In genomic region chr4:826508-827208, GRCh38 we compare ENCODE assay signal across 9 cellular contexts. TPM values are rescaled to one million over a fixed set of nuclear protein-coding genes. Genes with fewer than 3 reads are reported as not detected.
DNase-seq lines count a peak whose midpoint lies in the region; ATAC-seq and TF ChIP-seq lines count a peak whose summit lies in the region.
"Had no signal": no experiment of that assay in that cellular context is flagged by ENCODE, and none has a peak within 500 bp of the region (broad histone marks: within the 10 kb centered on the region; RNA-seq: fewer than 3 reads in every experiment).

No MANE protein-coding gene starts in this region.

- no peak overlapping the region for H2BK20ac ChIP-seq in IMR-90 (ENCODE audit: low read depth, low read length)

- in situ Hi-C loops in IMR-90 (cut with MboI; ENCODE audit: low sequenced_read_pairs): no loop called here

- no peak overlapping the region for H2BK120ac ChIP-seq in IMR-90 (ENCODE audit: low read depth, low read length)

- POLR2A ChIA-PET in IMR-90 (lab: Charles Lee; ENCODE audit: unreplicated experiment): no interaction called here

- no peak overlapping the region for H3K4ac ChIP-seq in IMR-90 (ENCODE audit: low read depth, low read length)

- no peak for TF ChIP-seq RAD21 in IMR-90 (IDR thresholded peaks at IDR 0.05; ENCODE audit: low read length)

- no peak overlapping the region for H2AK9ac ChIP-seq in IMR-90 (replicated peaks; ENCODE audit: low read depth, low read length, poor library complexity)

- no peak overlapping the region for H4K8ac ChIP-seq in IMR-90 (ENCODE audit: low read depth in 2 of 2, low read length in 2 of 2)

- DNase-seq in D341Med (ENCODE audit: low spot score): peak; percentile 89
- DNase-seq in IMR-90: no peak
- no peak for DNase-seq in right atrium auricular region (ENCODE audit: low spot score)
- no peak for DNase-seq in GM20000 (ENCODE audit: low spot score)
- no peak for DNase-seq in A172 (ENCODE audit: low spot score)
- DNase-seq in activated T-cell treated with anti-CD3 and anti-CD28 coated beads for 4 hours: no peak

- no peak for TF ChIP-seq POLR2A in IMR-90 (IDR thresholded peaks at IDR 0.05; ENCODE audit: low read depth, low read length)

- H3K4me2 ChIP-seq in IMR-90 (ENCODE audit: low read depth, low read length): peak overlapping the region; percentile 22; the same call in 1 of the 2 replicates
- peak overlapping the region; percentile 65 for H3K4me2 ChIP-seq in parathyroid adenoma (ENCODE audit: low read length)

- H3K27ac ChIP-seq in IMR-90 (ENCODE audit: insufficient read depth, low read length) (no peak overlapping the region), right atrium auricular region (no peak overlapping the region), parathyroid adenoma (no peak overlapping the region)

- no peaks in the 10 kb centered on the region for H3K79me2 ChIP-seq in parathyroid adenoma

- no peak overlapping the region for H2AK5ac ChIP-seq in IMR-90 (ENCODE audit: low read depth, low read length)

- H3K23ac ChIP-seq in IMR-90 (ENCODE audit: low read depth, low read length): no peak overlapping the region

- H2AFZ ChIP-seq in IMR-90 (replicated peaks; ENCODE audit: low read length, poor library complexity) (no peak overlapping the region), parathyroid adenoma (peak overlapping the region; percentile 56)

- no peak overlapping the region for H4K91ac ChIP-seq in IMR-90 (ENCODE audit: insufficient read depth, low read depth, low read length)

- H4K5ac ChIP-seq in IMR-90 (ENCODE audit: low read depth, low read length): no peak overlapping the region

- no peaks in the 10 kb centered on the region for H3K79me1 ChIP-seq in IMR-90 (ENCODE audit: low read depth in 1 of 2, low read length in 2 of 2)

- ATAC-seq in IMR-90 (ENCODE audit: low read depth): no peak

- H4K20me1 ChIP-seq in IMR-90 (ENCODE audit: insufficient read depth, low read length): peaks cover 3% of the 10 kb centered on the region; the same call in 1 of the 2 replicates

- H3K14ac ChIP-seq in IMR-90 (replicated peaks; ENCODE audit: low read depth, low read length): no peak overlapping the region

- no peaks in the 10 kb centered on the region for H3K9me1 ChIP-seq in IMR-90 (ENCODE audit: insufficient read depth, low read length)

- H2BK15ac ChIP-seq in IMR-90 (ENCODE audit: low read depth, low read length): no peak overlapping the region

- no peaks in the 10 kb centered on the region for H3K36me3 ChIP-seq in IMR-90 (ENCODE audit: control insufficient read depth, insufficient read depth, low read length)
- no peaks in the 10 kb centered on the region for H3K36me3 ChIP-seq in right atrium auricular region
- no peaks in the 10 kb centered on the region for H3K36me3 ChIP-seq in parathyroid adenoma (ENCODE audit: control insufficient read depth, insufficient read depth, low read length)

- H3K4me3 ChIP-seq in IMR-90 (ENCODE audit: insufficient read depth, low read depth, low read length): no peak overlapping the region
- H3K4me3 ChIP-seq in right atrium auricular region: peak overlapping the region; percentile 7 to 45
- H3K4me3 ChIP-seq in parathyroid adenoma (ENCODE audit: low read depth, low read length): peak overlapping the region; percentile 22
- H3K4me3 ChIP-seq: lung had no signal

- no peak overlapping the region for H2BK5ac ChIP-seq in IMR-90 (ENCODE audit: low read depth, low read length, poor library complexity, severe bottlenecking)

- H3K9ac ChIP-seq in IMR-90 (ENCODE audit: low read depth, low read length) (no peak overlapping the region), parathyroid adenoma (no peak overlapping the region)

- dilution Hi-C loops in IMR-90 (cut with HindIII; ENCODE audit: low sequenced_read_pairs, unreplicated experiment): no loop called here

- H3K9me3 ChIP-seq in IMR-90 (ENCODE audit: control insufficient read depth, insufficient read depth, low read length) (peaks cover 4% of the 10 kb centered on the region; the same call in 1 of the 2 replicates), right atrium auricular region (no peaks in the 10 kb centered on the region), parathyroid adenoma (ENCODE audit: control insufficient read depth, low read length) (no peaks in the 10 kb centered on the region)

- intact Hi-C loops in IMR-90 (cut with micrococcal nuclease): no loop called here

- no TSS peak for BruUV-seq in IMR-90 (replicated peaks; lab: Mats Ljungman, UMichigan)

- no peak overlapping the region for H3K18ac ChIP-seq in IMR-90 (ENCODE audit: low read depth, low read length)

- no peaks in the 10 kb centered on the region; the same call in 1 of the 2 replicates for H3K4me1 ChIP-seq in IMR-90 (ENCODE audit: control insufficient read depth, insufficient read depth, low read length)
- H3K4me1 ChIP-seq in right atrium auricular region: peaks cover 0 to 22% of the 10 kb centered on the region in 2 donors
- no peaks in the 10 kb centered on the region for H3K4me1 ChIP-seq in parathyroid adenoma

- TF ChIP-seq CTCF in IMR-90 (conservative IDR thresholded peaks at IDR 0.05; ENCODE audit: low read depth, low read length) (no peak), right atrium auricular region (IDR thresholded peaks at IDR 0.05) (no peak), parathyroid adenoma (IDR thresholded peaks at IDR 0.05) (no peak), GM20000 (IDR thresholded peaks at IDR 0.05; ENCODE audit: extremely low read depth, missing control alignments) (no peak)

- H3K27me3 ChIP-seq in IMR-90 (ENCODE audit: control insufficient read depth, insufficient read depth, low read length): peaks cover 76% of the 10 kb centered on the region
- peaks cover 12 to 20% of the 10 kb centered on the region in 2 donors for H3K27me3 ChIP-seq in right atrium auricular region
- H3K27me3 ChIP-seq in parathyroid adenoma (ENCODE audit: control insufficient read depth, insufficient read depth, low read length): no peaks in the 10 kb centered on the region

- H3K56ac ChIP-seq in IMR-90 (ENCODE audit: extremely low read depth, insufficient read depth, low read length): no peak overlapping the region

- WGBS in IMR-90 (ENCODE audit: extremely low coverage in 2 of 2, insufficient read length in 1 of 2), 2 experiments: 2% methylated on average over 20 of the region's 75 CpGs; no CpG with 5 or more reads in 1 of the 2 experiments

- CTCF ChIA-PET in IMR-90 (lab: Yijun Ruan, JAX): no interaction called here

TF ChIP-seq in IMR-90, 13 proteins besides CTCF, POLR2A, EP300 and RAD21:
- no peak for TF ChIP-seq MXI1 (IDR thresholded peaks at IDR 0.05; ENCODE audit: borderline replicate concordance, low read depth, low read length)
- no peak for TF ChIP-seq MAZ (IDR thresholded peaks at IDR 0.05; ENCODE audit: borderline replicate concordance, low read depth, low read length)
- no peak for TF ChIP-seq SMC3 (IDR thresholded peaks at IDR 0.05; ENCODE audit: low read depth, low read length)
- TF ChIP-seq CEBPB (IDR thresholded peaks at IDR 0.05; ENCODE audit: low read depth, low read length): no peak
- no peak for TF ChIP-seq RFX5 (IDR thresholded peaks at IDR 0.05; ENCODE audit: low read depth, low read length)
- TF ChIP-seq CHD1 (IDR thresholded peaks at IDR 0.05; ENCODE audit: low read depth, low read length): no peak
- no peak for TF ChIP-seq RCOR1 (IDR thresholded peaks at IDR 0.05; ENCODE audit: insufficient replicate concordance, low read length)
- no peak for TF ChIP-seq USF2 (IDR thresholded peaks at IDR 0.05; ENCODE audit: low read depth, low read length)
- TF ChIP-seq ELK1 (IDR thresholded peaks at IDR 0.05; ENCODE audit: borderline replicate concordance, low read depth, low read length): no peak
- no peak for TF ChIP-seq FOS (IDR thresholded peaks at IDR 0.05; ENCODE audit: low read depth, low read length)
- TF ChIP-seq MAFK (IDR thresholded peaks at IDR 0.05; ENCODE audit: low read depth, low read length): no peak
- TF ChIP-seq NFE2L2 (IDR thresholded peaks at IDR 0.05; ENCODE audit: low read depth, low read length): no peak
- no peak for TF ChIP-seq BHLHE40 (IDR thresholded peaks at IDR 0.05; ENCODE audit: low read depth, low read length)

RNA-seq across cellular contexts. Expression of gene CPLX1, which starts 0.7 kb away (rescaled TPM):
- total RNA-seq in IMR-90 (2012; rRNA removed): not detected in 2 replicates
- polyA plus RNA-seq in IMR-90 (2012; rRNA removed): 0.05 and 0.06 TPM in 2 replicates
- polyA plus RNA-seq in IMR-90 (2012; cell fraction: cytosol; rRNA removed): 0.05 and 0.13 TPM in 2 replicates
- 0.25 and 0.30 TPM in 2 replicates for polyA plus RNA-seq in IMR-90 (2012; cell fraction: nucleus; rRNA removed; ENCODE audit: low replicate concordance)
- 1 to 10 TPM in 1 of 2 donors, under 1 TPM in 1; 0.98 to 2.3 TPM for total RNA-seq in right atrium auricular region
- total RNA-seq in A172 (2014; rRNA removed; shearing (Covaris generic)): 0.19 and 0.64 TPM in 2 replicates
- total RNA-seq: Daoy had no signal
